1 cellular context compared by ENCODE assay signal in genomic region chr1:26701266-26701994, GRCh38.
TF ChIP-seq lines count a peak whose summit lies in the region.

No MANE protein-coding gene starts in this region.

TF ChIP-seq in HEK293, 187 proteins besides CTCF, POLR2A, EP300 and RAD21 (continued from another document):
- TF ChIP-seq AEBP2 (tag by site-specific recombination; IDR thresholded peaks at IDR 0.05; ENCODE audit: borderline replicate concordance), result no peak
